8 cellular contexts compared by ENCODE assay signal in the genomic region with DNA sequence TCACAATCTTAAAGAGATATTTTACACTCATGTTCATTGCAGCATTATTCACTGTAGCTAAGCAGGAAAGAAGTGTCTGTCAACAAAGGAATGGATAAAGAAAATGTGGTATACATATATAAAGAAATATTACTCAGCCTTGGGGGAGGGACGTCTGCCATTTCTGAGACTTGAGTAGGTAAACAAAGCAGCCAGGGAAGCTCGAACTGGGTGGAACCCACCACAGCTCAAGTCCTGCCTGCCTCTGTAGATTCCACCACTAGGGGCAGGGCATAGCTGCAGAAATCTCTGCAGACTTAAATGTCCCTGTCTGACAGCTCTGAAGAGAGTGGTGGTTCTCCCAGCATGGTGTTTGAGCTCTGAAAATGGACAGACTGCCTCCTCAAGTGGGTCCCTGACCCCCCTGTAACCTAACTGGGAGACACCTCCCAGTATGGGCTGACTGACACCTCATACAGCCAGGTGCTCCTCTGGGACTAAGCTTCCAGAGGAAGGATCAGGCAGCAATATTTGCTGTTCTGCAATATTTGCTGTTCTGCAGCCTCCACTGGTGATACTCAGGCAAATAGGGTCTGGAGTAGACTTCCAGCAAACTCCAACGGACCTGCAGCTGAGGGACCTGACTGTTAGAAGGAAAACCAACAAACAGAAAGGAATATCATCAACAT.
DNase-seq lines count a peak whose midpoint lies in the region; ATAC-seq, FAIRE-seq and TF ChIP-seq lines count a peak whose summit lies in the region.
"Not testable (repeated sequence)": the region's sequence is repeated elsewhere in the genome, so short reads cannot be mapped to it uniquely, and the experiment has no call there.

No MANE protein-coding gene starts in this region.

- not testable (repeated sequence) for H3K79me2 ChIP-seq in K562 (ENCODE audit: control insufficient read depth, insufficient read depth, low read length)

- DNase-seq in AG10803 (ENCODE audit: low read depth) (peak; percentile 13), M059J (ENCODE audit: low read depth) (peak; percentile 45), RPMI8226 (peak; percentile 26), K562 (ENCODE audit: extremely low read depth in 1 of 4, low spot score in 3 of 4) (peak in 3 of 4 experiments; percentile 15 to 60 (median 20)), fibroblast of pulmonary artery (ENCODE audit: low read depth) (peak; percentile 62), retina (peak; percentile 10)
- not testable (repeated sequence) for DNase-seq in GM12892 (ENCODE audit: insufficient read length); left lobe of liver (ENCODE audit: low spot score)

- POLR2A ChIA-PET in K562 (lab: Yijun Ruan, JAX) = interaction anchor here (0.6 to 0.9 kb wide), 3 partner anchors 77 to 1833 kb away, joined by 3 read pairs; no protein-coding TSS in a partner anchor

- not testable (repeated sequence) for H3K4me1 ChIP-seq in K562 (replicated peaks in 1 of 2; ENCODE audit: control insufficient read depth in 2 of 2, insufficient read depth in 2 of 2, low read length in 2 of 2)

- not testable (repeated sequence) for H3K9me3 ChIP-seq in K562 (replicated peaks; ENCODE audit: control insufficient read depth, insufficient read depth, low read depth, low read length)

- ATAC-seq in K562 (peak; percentile 84), left lobe of liver (peak; percentile 60)

- in situ Hi-C loops in K562 (cut with MboI) = not testable (repeated sequence)

- 9% methylated on average over 3 of the region's 3 CpGs for WGBS in K562 (ENCODE audit: insufficient coverage, low coverage, missing lambda C conversion rate)

- not testable (repeated sequence) for H3K27me3 ChIP-seq in K562 (ENCODE audit: control insufficient read depth in 2 of 2, insufficient read depth in 2 of 2, low read length in 2 of 2)

- intact Hi-C loops in K562 (cut with micrococcal nuclease) = loop anchor here (2.0 kb wide), 1 partner anchor 125 kb away; no protein-coding TSS in a partner anchor

- TF ChIP-seq CTCF in AG10803 (conservative IDR thresholded peaks at IDR 0.05; ENCODE audit: low read length) (peak; percentile 61), K562 (IDR thresholded peaks at IDR 0.05 in 2 of 3, conservative IDR thresholded peaks at IDR 0.05 in 1 of 3; ENCODE audit: insufficient read depth in 2 of 3, low read depth in 1 of 3, low read length in 3 of 3) (peak; percentile 61 to 66 (median 63)), fibroblast of pulmonary artery (IDR thresholded peaks at IDR 0.05; ENCODE audit: low read length, missing control alignments) (peak; percentile 79)

- not testable (repeated sequence) for H3K4me3 ChIP-seq in AG10803 (ENCODE audit: low read length); K562; fibroblast of pulmonary artery (replicated peaks; ENCODE audit: low read depth, low read length)

- peak; percentile 41 to 69 for TF ChIP-seq RAD21 in K562 (CRISPR knock-in tag; conservative IDR thresholded peaks at IDR 0.05 in 1 of 2, IDR thresholded peaks at IDR 0.05 in 1 of 2)

- not testable (repeated sequence) for H3K4me2 ChIP-seq in K562 (ENCODE audit: insufficient read depth, low read length)

- H3K9me1 ChIP-seq in K562 (ENCODE audit: control insufficient read depth, insufficient read depth, low read length) = not testable (repeated sequence)

- CTCF ChIA-PET in K562 (lab: Yijun Ruan, JAX; ENCODE audit: low intra/inter-chr PET ratio) = not testable (repeated sequence)

- TF ChIP-seq EP300 in K562 (IDR thresholded peaks at IDR 0.05; ENCODE audit: low read length) = not testable (repeated sequence)

- H4K20me1 ChIP-seq in K562 (replicated peaks; ENCODE audit: control insufficient read depth, insufficient read depth, low read length) = not testable (repeated sequence)

- TF ChIP-seq POLR2A in GM12892 (IDR thresholded peaks at IDR 0.05; ENCODE audit: low read depth, low read length); K562 (conservative IDR thresholded peaks at IDR 0.05): not testable (repeated sequence)

- H3K36me3 ChIP-seq in K562 (ENCODE audit: control insufficient read depth, insufficient read depth, low read length) = not testable (repeated sequence)

- not testable (repeated sequence) for H3K27ac ChIP-seq in K562 (ENCODE audit: extremely low read depth, low read depth, low read length)

- H2AFZ ChIP-seq in K562 (ENCODE audit: low read depth, low read length) = not testable (repeated sequence)

- FAIRE-seq in GM12892 (lab: Jason Lieb, UNC) (peak; percentile 44), K562 (lab: Jason Lieb, UNC) (peak; percentile 89)

- H3K9ac ChIP-seq in K562 (ENCODE audit: insufficient read depth in 1 of 2, low read depth in 2 of 2, low read length in 2 of 2) = not testable (repeated sequence)

- BruUV-seq in K562 (replicated peaks; lab: Mats Ljungman, UMichigan) = not testable (repeated sequence)

TF ChIP-seq in K562, 482 proteins besides CTCF, POLR2A, EP300 and RAD21:
- TF ChIP-seq FOXA3 (CRISPR knock-in tag; conservative IDR thresholded peaks at IDR 0.05 in 1 of 2, IDR thresholded peaks at IDR 0.05 in 1 of 2) (0 out of 4 replicates have a peak, but pooled peaks of 1 of the 2 experiments have one; percentile 38), PBX2 (tag; conservative IDR thresholded peaks at IDR 0.05; ENCODE audit: low read depth) (0 out of 2 replicates have a peak, but pooled peaks have one; percentile 8), FOXK2 (conservative IDR thresholded peaks at IDR 0.05 in 1 of 2, IDR thresholded peaks at IDR 0.05 in 1 of 2; ENCODE audit: low read depth in 2 of 2) (0 out of 4 replicates have a peak, but pooled peaks of 1 of the 2 experiments have one; percentile 29), SMC3 (conservative IDR thresholded peaks at IDR 0.05; ENCODE audit: insufficient read depth, low read depth, low read length) (0 out of 2 replicates have a peak, but pooled peaks have one; percentile 20)
- not testable (repeated sequence) for TF ChIP-seq PBX2 (CRISPR knock-in tag; IDR thresholded peaks at IDR 0.05; ENCODE audit: low read depth)
